In the genomic region with DNA sequence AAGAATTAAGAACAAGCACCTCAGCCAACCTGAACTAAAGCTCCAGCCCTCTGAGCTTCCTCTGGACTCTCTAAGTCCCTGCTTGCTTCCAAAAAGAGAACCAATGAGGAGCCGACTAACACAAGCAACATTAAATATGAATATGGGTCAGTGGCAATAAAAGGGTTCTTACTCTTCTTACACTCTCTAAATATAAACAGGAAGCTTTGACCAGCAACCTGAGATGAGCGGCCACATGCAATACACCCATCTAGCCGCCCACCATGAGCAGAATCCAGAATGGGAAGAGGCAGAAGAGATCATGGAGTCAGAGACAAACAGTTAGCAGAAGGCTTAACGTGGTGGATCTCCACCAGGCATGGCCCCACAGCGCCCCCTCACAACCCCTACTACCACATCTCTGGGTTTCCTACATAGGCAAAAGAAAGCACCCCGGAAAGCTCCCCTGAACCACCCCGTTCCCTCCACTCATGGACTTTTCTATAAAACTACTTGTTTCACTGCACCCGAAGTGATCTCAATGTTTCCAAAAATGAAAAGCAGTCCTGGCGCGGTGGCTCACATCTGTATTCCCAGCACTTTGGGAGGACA, we compare ENCODE assay signal across 13 cellular contexts. TPM values are rescaled to one million over a fixed set of nuclear protein-coding genes. Genes with fewer than 3 reads are reported as not detected.
DNase-seq lines count a peak whose midpoint lies in the region; ATAC-seq, FAIRE-seq and TF ChIP-seq lines count a peak whose summit lies in the region.
"Had no signal": no experiment of that assay in that cellular context is flagged by ENCODE, and none has a peak within 500 bp of the region (broad histone marks: within the 10 kb centered on the region; RNA-seq: fewer than 3 reads in every experiment).

No MANE protein-coding gene starts in this region.

- FAIRE-seq in astrocyte (lab: Jason Lieb, UNC): no peak
- FAIRE-seq: urothelium cell line had no signal

- H3K4me3 ChIP-seq in HFF-Myc (replicated peaks; ENCODE audit: low read depth, low read length) (no peak overlapping the region), astrocyte (ENCODE audit: insufficient read depth, low read depth, low read length) (no peak overlapping the region), brain microvascular endothelial cell (ENCODE audit: low read depth, low read length) (no peak overlapping the region)

- no peak overlapping the region for H3K4me2 ChIP-seq in astrocyte (ENCODE audit: low read length)

- H3K27ac ChIP-seq in astrocyte (ENCODE audit: low read depth, low read length) (no peak overlapping the region), brain microvascular endothelial cell (no peak overlapping the region)

- no peak overlapping the region for H3K27ac Mint-ChIP-seq in astrocyte (ENCODE audit: unreplicated experiment)

- DNase-seq in Ammon's horn (ENCODE audit: low spot score) (peak; percentile 35), HFF-Myc (ENCODE audit: extremely low read depth, low read depth) (no peak), astrocyte (ENCODE audit: low read depth) (no peak), midbrain (lab: John Stamatoyannopoulos, UW) (peak; percentile 63), C1 segment of cervical spinal cord (lab: John Stamatoyannopoulos, UW) (no peak), brain microvascular endothelial cell (no peak), T-helper 9 cell (no peak)
- DNase-seq: activated CD4-positive, alpha-beta T cell treated with anti-CD3 and anti-CD28 coated beads for 1 hour; NCI-H2081; retina had no signal

- no peak overlapping the region for H3K4me3 Mint-ChIP-seq in astrocyte (ENCODE audit: unreplicated experiment)

- H3K27me3 Mint-ChIP-seq in astrocyte (ENCODE audit: low read depth, unreplicated experiment): no peaks in the 10 kb centered on the region

- no peak overlapping the region for H2AFZ ChIP-seq in astrocyte (ENCODE audit: low read depth, low read length)

- H3K36me3 Mint-ChIP-seq in astrocyte (ENCODE audit: low read depth, unreplicated experiment): peaks cover 3% of the 10 kb centered on the region
- H3K36me3 Mint-ChIP-seq: CD14-positive monocyte had no signal

- TF ChIP-seq CTCF in HFF-Myc (IDR thresholded peaks at IDR 0.05; ENCODE audit: low read depth, low read length, missing control alignments): peak; percentile 10
- TF ChIP-seq CTCF in astrocyte (IDR thresholded peaks at IDR 0.05; ENCODE audit: insufficient read depth, low read depth, low read length): peak; percentile 2
- no peak for TF ChIP-seq CTCF in brain microvascular endothelial cell (IDR thresholded peaks at IDR 0.05; ENCODE audit: low read depth, low read length, missing control alignments)

- no peaks in the 10 kb centered on the region for H3K36me3 ChIP-seq in astrocyte (ENCODE audit: insufficient read depth, low read length)
- H3K36me3 ChIP-seq in brain microvascular endothelial cell (replicated peaks): no peaks in the 10 kb centered on the region

- in situ Hi-C loops in brain microvascular endothelial cell (cut with HindIII; ENCODE audit: low pct_ligation_motif_present, low sequenced_read_pairs): no loop called here

- peaks cover 2% of the 10 kb centered on the region for H3K9me3 Mint-ChIP-seq in astrocyte (ENCODE audit: unreplicated experiment)

- no peaks in the 10 kb centered on the region for H3K4me1 ChIP-seq in astrocyte (ENCODE audit: insufficient read depth, low read length)

- H3K9me3 ChIP-seq in astrocyte (ENCODE audit: insufficient read depth, low read depth, low read length): no peaks in the 10 kb centered on the region

- H3K27me3 ChIP-seq in astrocyte (ENCODE audit: insufficient read depth, low read length) (no peaks in the 10 kb centered on the region), brain microvascular endothelial cell (replicated peaks) (no peaks in the 10 kb centered on the region)

- ATAC-seq in GM21786 (IDR thresholded peaks at IDR 0.05; ENCODE audit: unreplicated experiment): no peak

- no peaks in the 10 kb centered on the region for H3K79me2 ChIP-seq in astrocyte (ENCODE audit: insufficient read depth, low read length)

- H4K20me1 ChIP-seq in astrocyte (ENCODE audit: insufficient read depth, low read length): peaks cover 3% of the 10 kb centered on the region

- H3K4me1 Mint-ChIP-seq in astrocyte (ENCODE audit: low read depth, unreplicated experiment): peaks cover 3% of the 10 kb centered on the region

- no peak overlapping the region for H3K9ac ChIP-seq in astrocyte (ENCODE audit: low read length)

RNA-seq across cellular contexts. Expression of gene TTC7B, which starts 59.4 kb away (rescaled TPM):
- total RNA-seq in astrocyte: 42.1 TPM in 2 replicates

Comparison
In these comparisons a context has a peak if more than half of its experiments do, and no peak if none do; other contexts are left out.
1. DNase-seq: peak in Ammon's horn (single experiment) and midbrain (single experiment); none in HFF-Myc (single experiment), astrocyte (single experiment), C1 segment of cervical spinal cord (0 of 14), brain microvascular endothelial cell (single experiment) and T-helper 9 cell (single experiment).